Comparison of ENCODE assay signal across 8 cellular contexts in the genomic region with DNA sequence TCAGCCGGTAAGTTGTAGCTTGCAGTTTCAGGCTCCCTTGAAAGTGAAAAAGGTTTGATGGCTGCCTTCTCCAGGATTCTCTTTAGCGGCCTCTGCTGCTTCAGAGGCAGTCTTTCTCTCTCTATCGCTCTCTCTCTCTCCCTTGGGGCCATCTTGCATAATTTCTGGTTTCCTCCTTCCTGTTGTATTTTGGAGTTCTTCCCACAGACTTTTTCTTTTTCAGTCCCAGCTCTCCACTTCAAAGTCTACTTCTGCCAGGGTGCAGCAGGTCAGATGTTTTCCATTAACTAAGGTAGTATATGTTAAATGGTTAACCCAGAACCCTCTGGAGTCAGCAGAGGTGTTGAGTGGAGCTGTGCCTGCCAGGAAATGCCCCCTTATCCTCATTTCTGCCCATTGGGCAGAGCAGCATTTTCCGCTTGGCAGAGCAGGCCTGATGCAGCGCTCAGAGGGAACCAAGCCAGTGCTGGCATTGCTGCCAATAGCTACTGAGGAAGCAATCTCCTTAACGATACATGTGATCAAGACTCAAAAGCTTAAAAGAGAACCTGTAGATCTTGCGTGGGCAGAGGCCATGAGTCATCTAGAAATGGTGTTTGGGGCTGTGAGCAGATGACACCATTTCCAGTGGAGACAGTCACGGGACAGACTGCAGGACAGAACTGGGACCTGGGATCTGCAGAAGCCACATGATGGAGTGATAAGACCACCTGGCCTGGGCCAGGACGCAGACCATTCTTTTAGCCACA. TPM values are rescaled to one million over a fixed set of nuclear protein-coding genes. Genes with fewer than 3 reads are reported as not detected.
A peak's percentile ranks its signal among the peaks of the same experiment; 100 is the strongest.
DNase-seq lines count a peak whose midpoint lies in the region; ATAC-seq and TF ChIP-seq lines count a peak whose summit lies in the region.

No MANE protein-coding gene starts in this region.

- peak; percentile 85 for ATAC-seq in HG02610 (IDR thresholded peaks at IDR 0.05; ENCODE audit: unreplicated experiment)
- ATAC-seq in left lung: peak; percentile 92
- ATAC-seq in stimulated activated memory B cell treated with anti-CD40 and anti-IgM and Interleukin-4, amounts not matched to agents 10 μg/mL and 1 μg/mL and 100 μg/mL, for 72 hours: peak; percentile 88

- peaks cover 8% of the 10 kb centered on the region for H3K27me3 Mint-ChIP-seq in activated naive CD4-positive, alpha-beta T cell treated with anti-CD3 and anti-CD28 coated beads for 36 hours (ENCODE audit: low read depth)
- H3K27me3 Mint-ChIP-seq in stimulated activated memory B cell treated with anti-CD40 and anti-IgM and Interleukin-4, amounts not matched to agents 10 μg/mL and 1 μg/mL and 100 μg/mL, for 72 hours: peaks cover 16% of the 10 kb centered on the region

- CTCF ChIA-PET in activated naive CD4-positive, alpha-beta T cell treated with anti-CD3 and anti-CD28 coated beads for 36 hours (lab: Charles Lee): no interaction called here
- CTCF ChIA-PET in mammary epithelial cell (lab: Charles Lee; ENCODE audit: low non-redundant PET): no interaction called here

- DNase-seq in activated naive CD4-positive, alpha-beta T cell treated with anti-CD3 and anti-CD28 coated beads for 36 hours: peak; percentile 25
- no peak for DNase-seq in activated naive CD4-positive, alpha-beta T cell (lab: John Stamatoyannopoulos, UW)
- DNase-seq in NCI-H2171 (lab: John Stamatoyannopoulos, UW) (peak; percentile 13), mammary epithelial cell (peak; percentile 76), left lung (peak in 1 of 2 donors; percentile 86), NCI-H748 (lab: John Stamatoyannopoulos, UW; ENCODE audit: unreplicated experiment) (no peak)

- no peak overlapping the region for H3K27ac ChIP-seq in mammary epithelial cell (ENCODE audit: insufficient read depth, low read depth, low read length)
- H3K27ac ChIP-seq in left lung: peak overlapping the region; percentile 50 to 56

- peak overlapping the region; percentile 75 for H2AFZ ChIP-seq in mammary epithelial cell (ENCODE audit: low read depth, low read length)

- H3K36me3 Mint-ChIP-seq in activated naive CD4-positive, alpha-beta T cell treated with anti-CD3 and anti-CD28 coated beads for 36 hours (ENCODE audit: low read depth): no peaks in the 10 kb centered on the region
- no peaks in the 10 kb centered on the region for H3K36me3 Mint-ChIP-seq in stimulated activated memory B cell treated with anti-CD40 and anti-IgM and Interleukin-4, amounts not matched to agents 10 μg/mL and 1 μg/mL and 100 μg/mL, for 72 hours

- H3K4me1 Mint-ChIP-seq in activated naive CD4-positive, alpha-beta T cell treated with anti-CD3 and anti-CD28 coated beads for 36 hours (ENCODE audit: low read depth): peaks cover 6% of the 10 kb centered on the region
- peaks cover 9% of the 10 kb centered on the region for H3K4me1 Mint-ChIP-seq in stimulated activated memory B cell treated with anti-CD40 and anti-IgM and Interleukin-4, amounts not matched to agents 10 μg/mL and 1 μg/mL and 100 μg/mL, for 72 hours

- dilution Hi-C loops in mammary epithelial cell (cut with HindIII; ENCODE audit: low sequenced_read_pairs): no loop called here

- no peaks in the 10 kb centered on the region for H3K36me3 ChIP-seq in mammary epithelial cell (ENCODE audit: insufficient read depth, low read length)
- no peaks in the 10 kb centered on the region for H3K36me3 ChIP-seq in left lung

- 7% methylated on average over 9 of the region's 9 CpGs for WGBS in mammary epithelial cell (ENCODE audit: low coverage, missing lambda C conversion rate)

- in situ Hi-C loops in mammary epithelial cell (cut with MboI; ENCODE audit: low sequenced_read_pairs in 2 of 2): no loop called here

- no peaks in the 10 kb centered on the region for H3K9me3 Mint-ChIP-seq in activated naive CD4-positive, alpha-beta T cell treated with anti-CD3 and anti-CD28 coated beads for 36 hours
- no peaks in the 10 kb centered on the region for H3K9me3 Mint-ChIP-seq in stimulated activated memory B cell treated with anti-CD40 and anti-IgM and Interleukin-4, amounts not matched to agents 10 μg/mL and 1 μg/mL and 100 μg/mL, for 72 hours

- H3K9ac ChIP-seq in mammary epithelial cell (ENCODE audit: insufficient read depth, low read length): no peak overlapping the region

- H3K4me3 ChIP-seq in mammary epithelial cell (replicated peaks in 1 of 3; ENCODE audit: insufficient read depth in 1 of 3, low read depth in 2 of 3, low read length in 3 of 3) (no peak overlapping the region), left lung (no peak overlapping the region)

- no peak overlapping the region for H3K4me3 Mint-ChIP-seq in activated naive CD4-positive, alpha-beta T cell treated with anti-CD3 and anti-CD28 coated beads for 36 hours
- H3K4me3 Mint-ChIP-seq in stimulated activated memory B cell treated with anti-CD40 and anti-IgM and Interleukin-4, amounts not matched to agents 10 μg/mL and 1 μg/mL and 100 μg/mL, for 72 hours: peak overlapping the region; percentile 8

- peak in 1 of 2 donors; percentile 42 for TF ChIP-seq CTCF in mammary epithelial cell (conservative IDR thresholded peaks at IDR 0.05 in 1 of 2, IDR thresholded peaks at IDR 0.05 in 1 of 2; ENCODE audit: extremely low read depth in 1 of 2, insufficient read depth in 1 of 2, low read depth in 1 of 2, low read length in 2 of 2)
- no peak for TF ChIP-seq CTCF in left lung (IDR thresholded peaks at IDR 0.05)

- intact Hi-C loops in activated naive CD4-positive, alpha-beta T cell treated with anti-CD3 and anti-CD28 coated beads for 36 hours (cut with micrococcal nuclease): no loop called here
- intact Hi-C loops in mammary epithelial cell (cut with micrococcal nuclease): no loop called here
- intact Hi-C loops in left lung (cut with DNase I): no loop called here

- H3K9me3 ChIP-seq in mammary epithelial cell (replicated peaks; ENCODE audit: insufficient read depth, low read length) (no peaks in the 10 kb centered on the region), left lung (no peaks in the 10 kb centered on the region)

- H3K4me1 ChIP-seq in mammary epithelial cell (ENCODE audit: insufficient read depth, low read length) (peaks cover 22% of the 10 kb centered on the region), left lung (peaks cover 18 to 33% of the 10 kb centered on the region in 2 donors)

- no peak overlapping the region for H3K27ac Mint-ChIP-seq in activated naive CD4-positive, alpha-beta T cell treated with anti-CD3 and anti-CD28 coated beads for 36 hours
- H3K27ac Mint-ChIP-seq in stimulated activated memory B cell treated with anti-CD40 and anti-IgM and Interleukin-4, amounts not matched to agents 10 μg/mL and 1 μg/mL and 100 μg/mL, for 72 hours: peak overlapping the region; percentile 57

- H4K20me1 ChIP-seq in mammary epithelial cell (ENCODE audit: insufficient read depth, low read length): no peaks in the 10 kb centered on the region

- no TSS peak for BruUV-seq in mammary epithelial cell (replicated peaks; lab: Mats Ljungman, UMichigan)

- no peaks in the 10 kb centered on the region for H3K79me2 ChIP-seq in mammary epithelial cell (ENCODE audit: insufficient read depth, low read length)

- peak overlapping the region; percentile 50 for H3K4me2 ChIP-seq in mammary epithelial cell (ENCODE audit: insufficient read depth, low read depth, low read length)

- no peaks in the 10 kb centered on the region for H3K27me3 ChIP-seq in mammary epithelial cell (ENCODE audit: insufficient read depth, low read length)
- no peaks in the 10 kb centered on the region for H3K27me3 ChIP-seq in left lung

RNA-seq across cellular contexts. Expression of a gene that starts 20.8 kb away (rescaled TPM):
- total RNA-seq in activated naive CD4-positive, alpha-beta T cell treated with anti-CD3 and anti-CD28 coated beads for 36 hours: 100 to 1,000 TPM; 133 to 134 TPM
- total RNA-seq in mammary epithelial cell (100 to 1,000 TPM in 1 of 2 donors, 10 to 100 TPM in 1; 36.5 to 217 TPM), left lung (100 to 1,000 TPM; 172 to 175 TPM)
- polyA plus RNA-seq in mammary epithelial cell: 583 TPM
- 109 TPM for polyA minus RNA-seq in mammary epithelial cell

RNA-seq across cellular contexts. Expression of a gene that starts 20.9 kb away (rescaled TPM):
- 10 to 100 TPM in 1 of 2 experiments, 1 to 10 TPM in 1; 9.5 to 11.1 TPM for total RNA-seq in activated naive CD4-positive, alpha-beta T cell treated with anti-CD3 and anti-CD28 coated beads for 36 hours
- 1 to 10 TPM; 6.2 to 8.3 TPM for total RNA-seq in mammary epithelial cell
- polyA plus RNA-seq in mammary epithelial cell: 6.8 TPM
- 5.1 TPM for polyA minus RNA-seq in mammary epithelial cell
- 10 to 100 TPM; 11.0 TPM for total RNA-seq in left lung

RNA-seq across cellular contexts. Expression of a gene that starts 44.1 kb away (rescaled TPM):
- total RNA-seq in activated naive CD4-positive, alpha-beta T cell treated with anti-CD3 and anti-CD28 coated beads for 36 hours: not detected
- total RNA-seq in mammary epithelial cell (not detected), left lung (10 to 100 TPM; 15.3 to 31.2 TPM)
- 0.03 TPM for polyA plus RNA-seq in mammary epithelial cell
- not detected for polyA minus RNA-seq in mammary epithelial cell

Comparison
In these comparisons a context has a peak if more than half of its experiments do, and no peak if none do; other contexts are left out.
1. DNase-seq: peak in activated naive CD4-positive, alpha-beta T cell treated with anti-CD3 and anti-CD28 coated beads for 36 hours (single experiment), NCI-H2171 (single experiment) and mammary epithelial cell (single experiment); none in activated naive CD4-positive, alpha-beta T cell (0 of 4) and NCI-H748 (single experiment).
2. RNA of a gene that starts 44.1 kb away (total RNA-seq): 15.3 to 31.2 TPM in left lung; not detected in activated naive CD4-positive, alpha-beta T cell treated with anti-CD3 and anti-CD28 coated beads for 36 hours and not detected in mammary epithelial cell; every median in the first group is over 10 times any median in the second.
3. Peak in every context shown above with its lines, with median percentiles within 50 percentile points of each other: ATAC-seq.